In the genomic region with DNA sequence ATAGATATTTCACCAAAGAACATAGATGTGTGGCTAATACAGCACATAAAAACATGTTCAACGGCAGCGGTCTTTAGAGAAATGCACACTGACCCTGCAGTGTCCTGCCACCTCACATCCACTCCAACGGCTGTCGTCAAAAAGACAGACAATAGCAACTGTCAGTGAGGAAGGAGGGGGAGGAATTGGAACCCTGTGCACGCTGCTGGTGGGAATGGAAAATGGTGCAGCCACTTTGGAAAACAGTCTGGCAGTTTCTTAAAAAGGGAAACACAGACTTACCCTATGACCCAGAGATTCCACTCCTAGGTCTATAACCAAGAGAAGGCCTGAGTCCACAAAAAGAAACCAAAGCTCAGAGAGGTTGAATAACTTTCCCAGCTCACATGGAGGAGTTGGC, we compare ENCODE assay signal across 20 cellular contexts. TPM values are rescaled to one million over a fixed set of nuclear protein-coding genes. Genes with fewer than 3 reads are reported as not detected.
DNase-seq lines count a peak whose midpoint lies in the region; ATAC-seq and TF ChIP-seq lines count a peak whose summit lies in the region.
"Had no signal": no experiment of that assay in that cellular context is flagged by ENCODE, and none has a peak within 500 bp of the region (broad histone marks: within the 10 kb centered on the region; RNA-seq: fewer than 3 reads in every experiment).

No MANE protein-coding gene starts in this region.

- H3K27me3 ChIP-seq in heart left ventricle (no peaks in the 10 kb centered on the region), gastroesophageal sphincter (no peaks in the 10 kb centered on the region)

- WGBS in heart left ventricle, 4 donors: 13 to 28% (median 17%) methylated on average over 5 of the region's 5 CpGs
- 17 to 24% methylated on average over 4 to 5 of the region's 5 CpGs for WGBS in gastroesophageal sphincter (ENCODE audit: low coverage in 1 of 2), 2 donors

- H3K4me3 ChIP-seq in heart left ventricle: no peak overlapping the region
- H3K4me3 ChIP-seq in gastroesophageal sphincter: no peak overlapping the region

- H3K27ac Mint-ChIP-seq in osteocyte (ENCODE audit: unreplicated experiment) (peak overlapping the region; percentile 60), type B pancreatic cell (peak overlapping the region; percentile 43)
- H3K27ac Mint-ChIP-seq: activated naive CD4-positive, alpha-beta T cell treated with anti-CD3 and anti-CD28 coated beads, Interleukin-2, amount 50 U/mL, for 72 hours; CD4-positive, alpha-beta memory T cell; stimulated activated naive B cell treated with anti-CD40 and anti-IgM and Interleukin-4, amounts not matched to agents 10 μg/mL and 1 μg/mL and 100 μg/mL, for 72 hours; T-helper 2 cell treated with Interferon-gamma antibody and Interleukin-4, amounts not matched to agents 5 μg/mL and 100 μg/mL, for 36 hours had no signal

- no peak for TF ChIP-seq EP300 in gastroesophageal sphincter (IDR thresholded peaks at IDR 0.05)

- DNase-seq in heart left ventricle: no peak
- no peak for DNase-seq in cardiac septum (ENCODE audit: low spot score)
- no peak for DNase-seq in osteocyte (ENCODE audit: extremely low spot score, unreplicated experiment)
- DNase-seq in type B pancreatic cell (ENCODE audit: extremely low spot score, unreplicated experiment): no peak
- no peak for DNase-seq in SW480 (ENCODE audit: low spot score)
- DNase-seq in activated CD4-positive, CD25-positive, alpha-beta regulatory T cell treated with anti-CD3 and anti-CD28 coated beads, Interleukin-2, amount 50 U/mL, for 72 hours: no peak
- DNase-seq in NCI-H510A treated with DMSO at 0.1 percent for 48 hours (lab: John Stamatoyannopoulos, UW): no peak
- DNase-seq: 8988T; activated CD8-positive, alpha-beta memory T cell treated with anti-CD3 and anti-CD28 coated beads, Interleukin-2, amount 50 U/mL, for 48 hours; CD4-positive, alpha-beta memory T cell; central memory CD4-positive, alpha-beta T cell; kidney; naive thymus-derived CD8-positive, alpha-beta T cell; NCI-H2107; stimulated activated naive B cell treated with anti-CD40 and anti-IgM and Interleukin-4, amounts not matched to agents 10 μg/mL and 1 μg/mL and 100 μg/mL, for 72 hours had no signal

- intact Hi-C loops in heart left ventricle (cut with DNase I): no loop called here
- intact Hi-C loops in cardiac septum (cut with DNase I): no loop called here

- peaks cover 29% of the 10 kb centered on the region for H3K36me3 Mint-ChIP-seq in osteocyte (ENCODE audit: unreplicated experiment)
- peaks cover 12% of the 10 kb centered on the region for H3K36me3 Mint-ChIP-seq in type B pancreatic cell
- H3K36me3 Mint-ChIP-seq: activated naive CD4-positive, alpha-beta T cell treated with anti-CD3 and anti-CD28 coated beads, Interleukin-2, amount 50 U/mL, for 72 hours; CD4-positive, alpha-beta memory T cell; naive thymus-derived CD8-positive, alpha-beta T cell had no signal

- no peak for TF ChIP-seq CTCF in heart left ventricle (IDR thresholded peaks at IDR 0.05)
- TF ChIP-seq CTCF in gastroesophageal sphincter (IDR thresholded peaks at IDR 0.05): no peak
- TF ChIP-seq CTCF in osteocyte (IDR thresholded peaks at IDR 0.05): no peak
- no peak for TF ChIP-seq CTCF in type B pancreatic cell (conservative IDR thresholded peaks at IDR 0.05)

- H3K4me1 Mint-ChIP-seq in osteocyte (ENCODE audit: unreplicated experiment) (peaks cover 66% of the 10 kb centered on the region), type B pancreatic cell (ENCODE audit: unreplicated experiment) (peaks cover 49% of the 10 kb centered on the region)

- no peak for ATAC-seq in heart left ventricle
- no peak for ATAC-seq in gastroesophageal sphincter
- ATAC-seq: activated naive CD4-positive, alpha-beta T cell treated with anti-CD3 and anti-CD28 coated beads, Interleukin-2, amount 50 U/mL, for 72 hours; naive thymus-derived CD8-positive, alpha-beta T cell; sciatic nerve; stimulated activated naive B cell treated with anti-CD40 and anti-IgM and Interleukin-4, amounts not matched to agents 10 μg/mL and 1 μg/mL and 100 μg/mL, for 72 hours had no signal

- TF ChIP-seq POLR2A in heart left ventricle (IDR thresholded peaks at IDR 0.05): no peak
- no peak for TF ChIP-seq POLR2A in gastroesophageal sphincter (IDR thresholded peaks at IDR 0.05)

- H3K4me3 Mint-ChIP-seq in osteocyte (ENCODE audit: unreplicated experiment): no peak overlapping the region
- no peak overlapping the region for H3K4me3 Mint-ChIP-seq in type B pancreatic cell
- H3K4me3 Mint-ChIP-seq: CD4-positive, alpha-beta memory T cell; naive thymus-derived CD8-positive, alpha-beta T cell; stimulated activated naive B cell treated with anti-CD40 and anti-IgM and Interleukin-4, amounts not matched to agents 10 μg/mL and 1 μg/mL and 100 μg/mL, for 72 hours; T-helper 2 cell treated with Interferon-gamma antibody and Interleukin-4, amounts not matched to agents 5 μg/mL and 100 μg/mL, for 36 hours had no signal

- H3K9me3 Mint-ChIP-seq in osteocyte (ENCODE audit: unreplicated experiment): no peaks in the 10 kb centered on the region
- no peaks in the 10 kb centered on the region for H3K9me3 Mint-ChIP-seq in type B pancreatic cell
- H3K9me3 Mint-ChIP-seq: activated naive CD4-positive, alpha-beta T cell treated with anti-CD3 and anti-CD28 coated beads, Interleukin-2, amount 50 U/mL, for 72 hours; naive thymus-derived CD8-positive, alpha-beta T cell; stimulated activated naive B cell treated with anti-CD40 and anti-IgM and Interleukin-4, amounts not matched to agents 10 μg/mL and 1 μg/mL and 100 μg/mL, for 72 hours; T-helper 2 cell treated with Interferon-gamma antibody and Interleukin-4, amounts not matched to agents 5 μg/mL and 100 μg/mL, for 36 hours had no signal

- H3K9me3 ChIP-seq in heart left ventricle (no peaks in the 10 kb centered on the region), gastroesophageal sphincter (no peaks in the 10 kb centered on the region)

- peak overlapping the region in 10 of 12 donors; percentile 19 to 66 (median 44) for H3K27ac ChIP-seq in heart left ventricle
- peak overlapping the region in 3 of 4 donors; percentile 66 to 78 (median 70) for H3K27ac ChIP-seq in gastroesophageal sphincter

- H3K27me3 Mint-ChIP-seq in osteocyte (ENCODE audit: unreplicated experiment) (no peaks in the 10 kb centered on the region), type B pancreatic cell (no peaks in the 10 kb centered on the region)
- H3K27me3 Mint-ChIP-seq: CD4-positive, alpha-beta memory T cell; naive thymus-derived CD8-positive, alpha-beta T cell; stimulated activated naive B cell treated with anti-CD40 and anti-IgM and Interleukin-4, amounts not matched to agents 10 μg/mL and 1 μg/mL and 100 μg/mL, for 72 hours had no signal

- peaks cover 0 to 7% (median 0%) of the 10 kb centered on the region in 9 donors for H3K36me3 ChIP-seq in heart left ventricle
- H3K36me3 ChIP-seq in gastroesophageal sphincter: peaks cover 0 to 12% of the 10 kb centered on the region in 2 donors

- H3K4me1 ChIP-seq in heart left ventricle (peaks cover 8 to 92% (median 75%) of the 10 kb centered on the region in 12 donors), gastroesophageal sphincter (peaks cover 12 to 100% (median 79%) of the 10 kb centered on the region in 3 donors)

RNA-seq across cellular contexts. Expression of gene CEP295NL, which starts 7.7 kb away (rescaled TPM):
- 1 to 10 TPM in 3 of 9 donors, under 1 TPM in 6; 0.23 to 3.3 (median 0.52) TPM for total RNA-seq in heart left ventricle
- polyA plus RNA-seq in heart left ventricle: 1 to 10 TPM in 1 of 2 donors, under 1 TPM in 1; 0.29 to 2.0 TPM
- total RNA-seq in cardiac septum: 1.6 TPM
- 1 to 10 TPM; 1.6 to 9.0 (median 3.8) TPM for total RNA-seq in gastroesophageal sphincter
- total RNA-seq in osteocyte: 7.3 and 9.2 TPM in 2 replicates
- 3.8 and 4.4 TPM in 2 replicates for total RNA-seq in type B pancreatic cell (ENCODE audit: low replicate concordance)
- total RNA-seq: RPMI7951 had no signal
- polyA plus RNA-seq: CD4-positive, alpha-beta memory T cell; naive thymus-derived CD8-positive, alpha-beta T cell had no signal

RNA-seq across cellular contexts. Expression of gene TIMP2, which starts 29.9 kb away (rescaled TPM):
- total RNA-seq in heart left ventricle (100 to 1,000 TPM in 4 of 9 donors, 10 to 100 TPM in 5; 65.6 to 201 (median 98.3) TPM), cardiac septum (95.5 TPM), gastroesophageal sphincter (100 to 1,000 TPM; 172 to 315 (median 211) TPM), osteocyte (1,096 and 1,211 TPM in 2 replicates), type B pancreatic cell (ENCODE audit: low replicate concordance) (125 and 192 TPM in 2 replicates)
- polyA plus RNA-seq in heart left ventricle: 10 to 100 TPM; 25.1 to 54.4 TPM

RNA-seq across cellular contexts. Expression of gene USP36, which starts 54.7 kb away (rescaled TPM):
- total RNA-seq in heart left ventricle (10 to 100 TPM; 14.0 to 40.9 (median 21.0) TPM), cardiac septum (19.5 TPM), gastroesophageal sphincter (10 to 100 TPM; 26.6 to 44.0 (median 34.6) TPM), osteocyte (56.2 and 66.7 TPM in 2 replicates), type B pancreatic cell (ENCODE audit: low replicate concordance) (53.4 and 58.6 TPM in 2 replicates)
- 10 to 100 TPM; 11.7 to 18.3 TPM for polyA plus RNA-seq in heart left ventricle
